ENCODE assay signal across 16 cellular contexts in the genomic region with DNA sequence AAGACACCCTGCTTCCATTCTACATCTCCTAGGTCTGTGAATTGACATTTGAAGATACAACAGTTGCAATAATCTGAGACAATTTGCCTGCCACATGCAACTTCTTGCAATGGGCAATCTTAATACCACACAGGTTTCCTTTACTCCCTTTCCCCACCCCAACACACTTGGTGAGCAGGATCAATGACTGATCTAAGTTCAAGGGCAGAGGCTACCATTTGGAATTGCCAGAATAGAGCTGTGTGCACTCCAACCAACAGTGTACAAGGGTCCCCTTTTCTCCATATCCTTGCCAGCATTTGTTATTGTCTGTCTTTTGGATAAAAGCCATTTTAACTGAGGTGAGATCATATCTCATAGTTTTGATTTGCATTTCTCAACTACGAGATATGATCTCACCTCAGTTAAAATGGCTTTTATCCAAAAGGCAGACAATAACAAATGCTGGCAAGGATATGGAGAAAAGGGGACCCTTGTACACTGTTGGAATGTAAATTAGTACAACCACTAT. TPM values are rescaled to one million over a fixed set of nuclear protein-coding genes. Genes with fewer than 3 reads are reported as not detected.
A peak's percentile ranks its signal among the peaks of the same experiment; 100 is the strongest.
DNase-seq lines count a peak whose midpoint lies in the region; ATAC-seq, FAIRE-seq and TF ChIP-seq lines count a peak whose summit lies in the region.
"Had no signal": no experiment of that assay in that cellular context is flagged by ENCODE, and none has a peak within 500 bp of the region (broad histone marks: within the 10 kb centered on the region; RNA-seq: fewer than 3 reads in every experiment).

No MANE protein-coding gene starts in this region.

- H3K27me3 ChIP-seq in lower lobe of right lung (ENCODE audit: low read depth) (no peaks in the 10 kb centered on the region), stomach (no peaks in the 10 kb centered on the region)

- DNase-seq in HT-29 (ENCODE audit: low spot score) (peak; percentile 30), MCF 10A (ENCODE audit: unreplicated experiment) (peak; percentile 58), lower lobe of right lung (no peak), stomach (no peak), frontal cortex (ENCODE audit: low spot score in 2 of 2) (no peak), head of caudate nucleus (no peak), GM10266 (ENCODE audit: extremely low spot score) (no peak)
- DNase-seq: activated CD8-positive, alpha-beta T cell treated with anti-CD3 and anti-CD28 coated beads for 36 hours; foreskin keratinocyte; kidney glomerular epithelial cell; NCI-H446; nucleus accumbens; stimulated activated CD4-positive, alpha-beta T cell treated with anti-CD3 and anti-CD28 coated beads, Interleukin-4, amount 100 ng/mL, for 4 hours; stimulated activated naive CD4-positive, alpha-beta T cell treated with Interleukin-2 at 50 U/mL for 16 hours had no signal

- peaks cover 37% of the 10 kb centered on the region for H3K4me1 Mint-ChIP-seq in MCF 10A (ENCODE audit: insufficient read depth, unreplicated experiment)

- no peak for ATAC-seq in lower lobe of right lung
- ATAC-seq in HG02885 (IDR thresholded peaks at IDR 0.05; ENCODE audit: poor library complexity, unreplicated experiment) = no peak
- ATAC-seq: activated CD8-positive, alpha-beta T cell treated with anti-CD3 and anti-CD28 coated beads for 36 hours; foreskin keratinocyte had no signal

- no peak for TF ChIP-seq EP300 in stomach (IDR thresholded peaks at IDR 0.05)

- no peak for FAIRE-seq in frontal cortex (lab: Jason Lieb, UNC)

- peak overlapping the region; percentile 88 for H3K27ac ChIP-seq in lower lobe of right lung
- H3K27ac ChIP-seq in stomach = peak overlapping the region; percentile 7 to 90 (median 88)
- H3K27ac ChIP-seq: foreskin keratinocyte had no signal

- peak overlapping the region; percentile 98 for H3K27ac Mint-ChIP-seq in MCF 10A (ENCODE audit: low read depth, unreplicated experiment)
- H3K27ac Mint-ChIP-seq: activated CD8-positive, alpha-beta T cell treated with anti-CD3 and anti-CD28 coated beads for 36 hours; T-helper 2 cell treated with Interferon-gamma antibody and Interleukin-4, amounts not matched to agents 5 μg/mL and 100 μg/mL, for 36 hours had no signal

- H3K4me3 ChIP-seq in lower lobe of right lung (no peak overlapping the region), stomach (no peak overlapping the region)

- H3K4me3 Mint-ChIP-seq in MCF 10A (ENCODE audit: unreplicated experiment) = peak overlapping the region; percentile 59
- H3K4me3 Mint-ChIP-seq: activated CD8-positive, alpha-beta T cell treated with anti-CD3 and anti-CD28 coated beads for 36 hours; T-helper 2 cell treated with Interferon-gamma antibody and Interleukin-4, amounts not matched to agents 5 μg/mL and 100 μg/mL, for 36 hours had no signal

- POLR2A ChIA-PET in MCF 10A (lab: Yijun Ruan, JAX) = interaction anchor here (0.6 to 2.8 kb wide), 11 partner anchors 9 to 254 kb away, joined by 3 to 19 read pairs (median 4); no protein-coding TSS in a partner anchor

- H3K4me1 ChIP-seq in lower lobe of right lung (peaks cover 43% of the 10 kb centered on the region), stomach (peaks cover 19 to 42% (median 39%) of the 10 kb centered on the region in 4 donors)
- H3K4me1 ChIP-seq: foreskin keratinocyte had no signal

- no peaks in the 10 kb centered on the region for H3K9me3 ChIP-seq in lower lobe of right lung
- H3K9me3 ChIP-seq in stomach = no peaks in the 10 kb centered on the region

- H3K36me3 ChIP-seq in lower lobe of right lung (no peaks in the 10 kb centered on the region), stomach (peaks cover 0 to 5% (median 2%) of the 10 kb centered on the region in 4 donors)

- TF ChIP-seq CTCF in MCF 10A (IDR thresholded peaks at IDR 0.05; ENCODE audit: unreplicated experiment) (no peak), lower lobe of right lung (IDR thresholded peaks at IDR 0.05) (no peak), stomach (IDR thresholded peaks at IDR 0.05) (no peak), GM10266 (IDR thresholded peaks at IDR 0.05; ENCODE audit: control insufficient read depth, insufficient read depth, low read depth, missing control alignments) (no peak)

- 32 to 64% (median 46%) methylated on average over 1 of the region's 1 CpG for WGBS in stomach, 5 donors

- no peaks in the 10 kb centered on the region for H3K27me3 Mint-ChIP-seq in MCF 10A (ENCODE audit: insufficient read depth, unreplicated experiment)

- H3K36me3 Mint-ChIP-seq in MCF 10A (ENCODE audit: insufficient read depth, unreplicated experiment) = peaks cover 38% of the 10 kb centered on the region

- no TSS peak for BruUV-seq in MCF 10A (replicated peaks; lab: Mats Ljungman, UMichigan)

- TF ChIP-seq POLR2A in stomach (IDR thresholded peaks at IDR 0.05) = no peak

- intact Hi-C loops in MCF 10A (cut with micrococcal nuclease) = loop anchor here (10.0 kb wide), 1 partner anchor 932 kb away; no protein-coding TSS in a partner anchor
- intact Hi-C loops in lower lobe of right lung (cut with DNase I) = no loop called here
- intact Hi-C loops in stomach (cut with DNase I; ENCODE audit: low total_unique reads) = no loop called here
- intact Hi-C loops in head of caudate nucleus (cut with DNase I) = no loop called here

- CTCF ChIA-PET in MCF 10A (lab: Yijun Ruan, JAX) = interaction anchor here (2.2 kb wide), 1 partner anchor 13 kb away, joined by 9 read pairs; no protein-coding TSS in a partner anchor

- peaks cover 12% of the 10 kb centered on the region for H3K9me3 Mint-ChIP-seq in MCF 10A (ENCODE audit: unreplicated experiment)
- H3K9me3 Mint-ChIP-seq: activated CD8-positive, alpha-beta T cell treated with anti-CD3 and anti-CD28 coated beads for 36 hours; T-helper 2 cell treated with Interferon-gamma antibody and Interleukin-4, amounts not matched to agents 5 μg/mL and 100 μg/mL, for 36 hours had no signal

RNA-seq across cellular contexts. Expression of a gene that starts 2.9 kb away (rescaled TPM):
- 60.2 and 91.4 TPM in 2 replicates for total RNA-seq in HT-29 (2014; rRNA removed; shearing (Covaris generic))
- 429 and 638 TPM in 2 replicates for total RNA-seq in MCF 10A (2022)
- total RNA-seq in lower lobe of right lung = 162 TPM
- total RNA-seq in stomach = 100 to 1,000 TPM in 3 of 5 donors, 10 to 100 TPM in 2; 35.1 to 442 (median 250) TPM
- polyA plus RNA-seq in stomach = 100 to 1,000 TPM; 197 to 451 (median 373) TPM
- 0.41 TPM for total RNA-seq in frontal cortex
- total RNA-seq: activated CD8-positive, alpha-beta T cell treated with anti-CD3 and anti-CD28 coated beads for 36 hours; foreskin keratinocyte had no signal
- polyA plus RNA-seq: foreskin keratinocyte had no signal

Comparison
In these comparisons a context has a peak if more than half of its experiments do, and no peak if none do; other contexts are left out.
1. DNase-seq: peak in HT-29 (single experiment) and MCF 10A (single experiment); none in lower lobe of right lung (single experiment), stomach (single experiment), frontal cortex (0 of 2), head of caudate nucleus (0 of 42) and GM10266 (single experiment).
2. RNA of a gene that starts 2.9 kb away (total RNA-seq): 429 to 638 TPM in MCF 10A, 35.1 to 442 TPM in stomach, 162 TPM in lower lobe of right lung (single experiment) and 60.2 to 91.4 TPM in HT-29; 0.41 TPM in frontal cortex (single experiment); every median in the first group is over 10 times any median in the second.